In the genomic region with DNA sequence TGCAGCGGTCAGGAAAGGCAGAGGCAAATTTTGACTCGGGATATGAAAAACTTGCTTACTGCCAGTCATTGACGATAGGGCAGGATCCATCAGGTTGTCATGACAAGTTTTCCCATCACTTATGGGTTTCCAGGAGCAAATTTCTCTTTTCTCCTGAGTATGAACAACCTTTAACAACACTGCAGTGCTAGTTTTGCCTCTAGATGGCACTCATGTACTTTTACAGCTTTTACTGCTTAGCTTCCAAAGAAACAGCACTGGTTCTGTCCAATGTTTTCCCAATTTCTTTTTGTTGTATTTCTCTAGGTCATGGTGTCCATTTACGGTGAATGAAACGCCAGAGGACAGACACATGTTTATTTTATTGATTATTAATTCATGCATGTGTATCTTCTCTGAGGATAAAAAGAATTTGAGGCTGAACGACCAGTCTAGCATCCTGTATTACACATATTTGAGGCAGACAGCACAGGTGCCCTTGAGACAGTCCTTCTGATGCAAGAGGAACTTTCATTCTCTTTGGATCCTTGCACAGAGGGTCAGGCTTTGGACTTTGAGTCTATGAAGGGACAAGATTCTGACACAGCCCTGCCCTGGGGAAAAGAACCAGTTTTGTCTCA, we compare ENCODE assay signal across 8 cellular contexts.
DNase-seq lines count a peak whose midpoint lies in the region; ATAC-seq and TF ChIP-seq lines count a peak whose summit lies in the region.

No MANE protein-coding gene starts in this region.

- ATAC-seq in HG03060 (IDR thresholded peaks at IDR 0.05; ENCODE audit: low read depth, unreplicated experiment) (peak; percentile 42), T-helper 17 cell (no peak)

- H3K4me1 ChIP-seq in liver (ENCODE audit: control insufficient read depth in 4 of 4, insufficient read depth in 4 of 4, low read length in 3 of 4): no peaks in the 10 kb centered on the region

- no peaks in the 10 kb centered on the region for H3K27me3 ChIP-seq in liver (ENCODE audit: control insufficient read depth in 4 of 4, insufficient read depth in 4 of 4, low read length in 3 of 4)

- no peak overlapping the region for H3K9ac ChIP-seq in liver (ENCODE audit: low read depth in 1 of 2, low read length in 2 of 2)

- no peak overlapping the region for H3K27ac ChIP-seq in liver (ENCODE audit: low read depth in 1 of 2, low read length in 2 of 2)

- H3K27me3 Mint-ChIP-seq in T-helper 17 cell: peaks cover 41% of the 10 kb centered on the region

- no peak overlapping the region for H3K4me3 ChIP-seq in liver (ENCODE audit: low read depth in 1 of 3, low read length in 3 of 3)

- H3K36me3 Mint-ChIP-seq in T-helper 17 cell (ENCODE audit: low read depth): peaks cover 2% of the 10 kb centered on the region

- TF ChIP-seq CTCF in liver (IDR thresholded peaks at IDR 0.05; ENCODE audit: low read depth, low read length, missing input control): peak; percentile 88

- WGBS in liver: 15% methylated on average over 6 of the region's 6 CpGs

- H3K9me3 ChIP-seq in liver (ENCODE audit: control insufficient read depth in 4 of 4, low read length in 3 of 4) (no peaks in the 10 kb centered on the region), T-helper 17 cell (ENCODE audit: control insufficient read depth, low read length, poor library complexity, severe bottlenecking) (no peaks in the 10 kb centered on the region)

- no peak overlapping the region for H3K4me3 Mint-ChIP-seq in T-helper 17 cell

- no peaks in the 10 kb centered on the region for H3K36me3 ChIP-seq in liver (ENCODE audit: control insufficient read depth in 4 of 4, insufficient read depth in 3 of 4, low read depth in 1 of 4, low read length in 3 of 4)

- DNase-seq in DMS53 (lab: John Stamatoyannopoulos, UW) (peak; percentile 88), NCI-H524 (lab: John Stamatoyannopoulos, UW) (peak; percentile 32 to 67), cerebellar cortex (ENCODE audit: low spot score) (peak; percentile 70), T-helper 17 cell (no peak), activated gamma-delta T cell treated with Interleukin-2 at 50 U/mL for 16 hours (no peak)
- no peak for DNase-seq in activated naive CD4-positive, alpha-beta T cell treated with Interleukin-2 at 50 U/mL for 16 hours

- H3K27ac Mint-ChIP-seq in T-helper 17 cell: no peak overlapping the region

- peak; percentile 92 to 95 for TF ChIP-seq RAD21 in liver (IDR thresholded peaks at IDR 0.05)

- H3K4me1 Mint-ChIP-seq in T-helper 17 cell: peaks cover 3% of the 10 kb centered on the region

TF ChIP-seq in liver, 16 proteins besides CTCF, POLR2A, EP300 and RAD21:
- TF ChIP-seq RXRA (IDR thresholded peaks at IDR 0.05) (no peak), NR2F2 (IDR thresholded peaks at IDR 0.05) (no peak), ZBTB33 (IDR thresholded peaks at IDR 0.05) (no peak), HNF4G (IDR thresholded peaks at IDR 0.05) (no peak), YY1 (IDR thresholded peaks at IDR 0.05) (no peak), HNF4A (conservative IDR thresholded peaks at IDR 0.05) (no peak), ATF3 (IDR thresholded peaks at IDR 0.05) (no peak)

Comparison
In these comparisons a context has a peak if more than half of its experiments do, and no peak if none do; other contexts are left out.
1. DNase-seq: peak in DMS53 (single experiment), NCI-H524 (2 of 2) and cerebellar cortex (single experiment); none in T-helper 17 cell (0 of 3), activated naive CD4-positive, alpha-beta T cell treated with Interleukin-2 at 50 U/mL for 16 hours (single experiment) and activated gamma-delta T cell treated with Interleukin-2 at 50 U/mL for 16 hours (single experiment).